Comparison of ENCODE assay signal across 23 cellular contexts in the genomic region with DNA sequence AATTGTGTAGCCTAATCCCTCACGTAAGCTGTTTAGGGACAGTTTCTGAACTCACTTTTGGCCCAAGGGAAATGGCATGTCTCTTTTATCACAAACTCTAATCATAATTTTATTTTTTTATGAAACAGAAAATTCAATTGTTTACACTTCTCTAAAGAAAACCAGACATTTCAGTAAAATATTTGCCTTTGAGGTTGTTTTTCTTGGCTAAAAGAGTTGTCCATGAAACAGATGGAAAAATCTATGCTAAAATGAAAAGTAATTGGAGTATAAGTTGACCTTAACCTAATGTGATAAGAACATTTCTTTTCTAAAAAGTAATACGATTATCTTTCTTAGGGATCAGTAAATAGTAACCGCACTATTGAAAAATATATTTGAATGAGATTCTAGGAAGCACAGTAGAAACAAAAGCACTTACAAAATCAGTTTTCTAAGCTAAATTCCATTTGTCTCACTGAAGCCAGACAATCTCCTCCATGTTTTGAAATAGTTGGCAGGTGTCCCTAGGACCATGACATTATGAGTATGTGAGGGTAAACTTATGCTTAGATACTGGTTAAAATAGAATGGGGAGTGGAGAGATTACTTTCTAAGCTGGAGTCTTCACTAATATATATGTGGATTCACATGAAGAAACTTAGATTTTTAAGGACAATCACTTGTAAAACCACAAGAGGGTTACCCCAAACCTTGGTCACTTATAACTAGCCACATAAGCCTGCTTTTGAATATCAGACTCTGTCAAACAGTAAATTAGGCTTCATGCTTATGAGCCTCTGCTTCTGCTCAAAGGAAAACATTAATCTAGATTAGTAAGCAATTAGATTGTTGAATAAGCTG. TPM values are rescaled to one million over a fixed set of nuclear protein-coding genes. Genes with fewer than 3 reads are reported as not detected.
DNase-seq lines count a peak whose midpoint lies in the region; ATAC-seq, FAIRE-seq and TF ChIP-seq lines count a peak whose summit lies in the region.
"Had no signal": no experiment of that assay in that cellular context is flagged by ENCODE, and none has a peak within 500 bp of the region (broad histone marks: within the 10 kb centered on the region; RNA-seq: fewer than 3 reads in every experiment).

No MANE protein-coding gene starts in this region.

- no peak overlapping the region for H3K27ac Mint-ChIP-seq in activated CD4-positive, alpha-beta memory T cell treated with anti-CD3 and anti-CD28 coated beads for 36 hours
- H3K27ac Mint-ChIP-seq: activated CD4-positive, alpha-beta T cell treated with anti-CD3 and anti-CD28 coated beads, Interleukin-2, amount 10 ng/mL, durations not matched to agents 24 days and 14 days; CD4-positive, alpha-beta memory T cell; stimulated activated naive CD8-positive, alpha-beta T cell treated with anti-CD3 and anti-CD28 coated beads, Interleukin-15, amount 100 ng/mL, for 72 hours had no signal

- intact Hi-C loops in activated CD4-positive, alpha-beta memory T cell treated with anti-CD3 and anti-CD28 coated beads for 36 hours (cut with micrococcal nuclease), result no loop called here

- no peak for ATAC-seq in HG02852 (IDR thresholded peaks at IDR 0.05; ENCODE audit: unreplicated experiment)
- no peak for ATAC-seq in HG03565 (IDR thresholded peaks at IDR 0.05; ENCODE audit: unreplicated experiment)
- ATAC-seq: stimulated activated naive CD8-positive, alpha-beta T cell treated with anti-CD3 and anti-CD28 coated beads, Interleukin-15, amount 100 ng/mL, for 72 hours had no signal

- FAIRE-seq in islet of Langerhans (lab: Jason Lieb, UNC), result peak; percentile 82

- no peak overlapping the region for H3K4me3 ChIP-seq in AG10803 (ENCODE audit: low read length)
- H3K4me3 ChIP-seq: lung, thyroid gland had no signal

- no peaks in the 10 kb centered on the region for H3K9me3 Mint-ChIP-seq in activated CD4-positive, alpha-beta memory T cell treated with anti-CD3 and anti-CD28 coated beads for 36 hours
- H3K9me3 Mint-ChIP-seq: activated CD4-positive, alpha-beta T cell treated with anti-CD3 and anti-CD28 coated beads, Interleukin-2, amount 10 ng/mL, durations not matched to agents 24 days and 14 days; CD4-positive, alpha-beta memory T cell; neural crest cell; stimulated activated naive CD8-positive, alpha-beta T cell treated with anti-CD3 and anti-CD28 coated beads, Interleukin-15, amount 100 ng/mL, for 72 hours had no signal

- no peaks in the 10 kb centered on the region for H3K36me3 Mint-ChIP-seq in activated CD4-positive, alpha-beta memory T cell treated with anti-CD3 and anti-CD28 coated beads for 36 hours
- H3K36me3 Mint-ChIP-seq: CD4-positive, alpha-beta memory T cell had no signal

- H3K4me1 Mint-ChIP-seq in activated CD4-positive, alpha-beta memory T cell treated with anti-CD3 and anti-CD28 coated beads for 36 hours (ENCODE audit: low read depth), result no peaks in the 10 kb centered on the region
- H3K4me1 Mint-ChIP-seq: activated CD4-positive, alpha-beta T cell treated with anti-CD3 and anti-CD28 coated beads, Interleukin-2, amount 10 ng/mL, durations not matched to agents 24 days and 14 days; CD4-positive, alpha-beta memory T cell; neural crest cell; stimulated activated naive CD8-positive, alpha-beta T cell treated with anti-CD3 and anti-CD28 coated beads, Interleukin-15, amount 100 ng/mL, for 72 hours had no signal

- CTCF ChIA-PET in activated CD4-positive, alpha-beta memory T cell treated with anti-CD3 and anti-CD28 coated beads for 36 hours (lab: Charles Lee), result no interaction called here

- H3K4me3 Mint-ChIP-seq in activated CD4-positive, alpha-beta memory T cell treated with anti-CD3 and anti-CD28 coated beads for 36 hours, result no peak overlapping the region
- H3K4me3 Mint-ChIP-seq: activated CD4-positive, alpha-beta T cell treated with anti-CD3 and anti-CD28 coated beads, Interleukin-2, amount 10 ng/mL, durations not matched to agents 24 days and 14 days; CD4-positive, alpha-beta memory T cell; neural crest cell; stimulated activated naive CD8-positive, alpha-beta T cell treated with anti-CD3 and anti-CD28 coated beads, Interleukin-15, amount 100 ng/mL, for 72 hours had no signal

- DNase-seq in AG10803 (ENCODE audit: low read depth), result peak; percentile 31
- DNase-seq in NCI-H82 (lab: John Stamatoyannopoulos, UW), result peak; percentile 79
- peak; percentile 55 for DNase-seq in dedifferentiated amniotic fluid mesenchymal stem cell (ENCODE audit: extremely low spot score)
- DNase-seq in NCI-H524 (lab: John Stamatoyannopoulos, UW), result no peak
- no peak for DNase-seq in activated CD4-positive, alpha-beta memory T cell treated with anti-CD3 and anti-CD28 coated beads for 36 hours
- DNase-seq: activated CD4-positive, alpha-beta T cell treated with anti-CD3 and anti-CD28 coated beads, Interleukin-2, amount 10 ng/mL, durations not matched to agents 24 days and 14 days; activated naive CD4-positive, alpha-beta T cell; activated T-cell treated with anti-CD3 and anti-CD28 coated beads, Interleukin-2, amount 50 U/mL, for 48 hours; amniotic stem cell; CD4-positive, alpha-beta memory T cell; DMS 273 treated with DMSO at 0.1 percent for 48 hours; GOT3; kidney glomerular epithelial cell; NCI-H1436 treated with DMSO at 0.1 percent for 48 hours; NCI-H510A treated with DMSO at 0.1 percent for 48 hours; posterior cingulate gyrus; stimulated activated naive CD8-positive, alpha-beta T cell treated with anti-CD3 and anti-CD28 coated beads, Interleukin-15, amount 100 ng/mL, for 72 hours; thyroid gland had no signal

- POLR2A ChIA-PET in activated CD4-positive, alpha-beta memory T cell treated with anti-CD3 and anti-CD28 coated beads for 36 hours (lab: Charles Lee), result no interaction called here

- H3K27me3 Mint-ChIP-seq in activated CD4-positive, alpha-beta memory T cell treated with anti-CD3 and anti-CD28 coated beads for 36 hours, result peaks cover 3% of the 10 kb centered on the region
- H3K27me3 Mint-ChIP-seq: activated CD4-positive, alpha-beta T cell treated with anti-CD3 and anti-CD28 coated beads, Interleukin-2, amount 10 ng/mL, durations not matched to agents 24 days and 14 days; stimulated activated naive CD8-positive, alpha-beta T cell treated with anti-CD3 and anti-CD28 coated beads, Interleukin-15, amount 100 ng/mL, for 72 hours had no signal

- TF ChIP-seq CTCF in AG10803 (conservative IDR thresholded peaks at IDR 0.05; ENCODE audit: low read length), result no peak

RNA-seq across cellular contexts. Expression of a gene that starts 20.1 kb away (rescaled TPM):
- 10 to 100 TPM; 30.2 to 30.6 TPM for total RNA-seq in activated CD4-positive, alpha-beta memory T cell treated with anti-CD3 and anti-CD28 coated beads for 36 hours

Comparison
In these comparisons a context has a peak if more than half of its experiments do, and no peak if none do; other contexts are left out.
1. DNase-seq: peak in AG10803 (single experiment), NCI-H82 (single experiment) and dedifferentiated amniotic fluid mesenchymal stem cell (single experiment); none in NCI-H524 (0 of 2) and activated CD4-positive, alpha-beta memory T cell treated with anti-CD3 and anti-CD28 coated beads for 36 hours (single experiment).